8 cellular contexts compared by ENCODE assay signal in the genomic region with DNA sequence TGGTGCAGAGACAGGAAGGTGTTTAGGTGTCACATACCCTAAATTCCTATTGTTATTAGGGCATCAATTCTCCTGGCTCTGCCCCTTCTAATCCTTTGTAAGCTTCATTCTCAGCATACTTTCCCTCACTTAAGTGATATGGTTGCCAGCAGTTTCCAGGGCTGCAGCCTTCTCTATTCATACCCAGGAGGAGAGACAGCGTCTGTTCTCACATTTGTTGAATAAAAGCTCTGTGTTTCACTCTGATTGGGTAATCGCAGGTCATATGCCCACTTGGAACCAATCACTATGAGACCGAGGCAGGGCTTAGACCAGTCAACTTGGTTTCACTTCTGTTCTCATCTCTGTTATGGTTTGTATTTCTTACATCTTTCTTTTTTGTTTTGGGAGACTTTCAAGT.
DNase-seq lines count a peak whose midpoint lies in the region; ATAC-seq and TF ChIP-seq lines count a peak whose summit lies in the region.

No MANE protein-coding gene starts in this region.

- DNase-seq in COR-L47 (lab: John Stamatoyannopoulos, UW) (peak; percentile 61), HS-27A (ENCODE audit: low read depth) (peak; percentile 2), T-cell (peak in 14 of 34 experiments; percentile 1 to 42 (median 14)), fibroblast of the conjunctiva (ENCODE audit: low read depth) (peak; percentile 37), neural crest cell (ENCODE audit: low read depth, low spot score) (no peak), NCI-H146 treated with DMSO at 0.1 percent for 48 hours (lab: John Stamatoyannopoulos, UW; ENCODE audit: unreplicated experiment) (no peak)
- DNase-seq in activated CD8-positive, alpha-beta memory T cell treated with anti-CD3 and anti-CD28 coated beads, Interleukin-2, amount 50 U/mL, for 4 hours = no peak

- H3K27ac Mint-ChIP-seq in T-cell (no peak overlapping the region), neural crest cell (ENCODE audit: unreplicated experiment) (peak overlapping the region; percentile 76)

- ATAC-seq in GM19397 (IDR thresholded peaks at IDR 0.05; ENCODE audit: unreplicated experiment) = peak; percentile 94
- peak in 3 of 4 experiments; percentile 33 to 72 (median 71) for ATAC-seq in T-cell (replicated peaks in 1 of 4)

- H3K36me3 Mint-ChIP-seq in T-cell (peaks cover 16% of the 10 kb centered on the region), neural crest cell (ENCODE audit: low read depth) (no peaks in the 10 kb centered on the region)

- peaks cover 0 to 3% (median 0%) of the 10 kb centered on the region in 3 donors for H3K4me1 Mint-ChIP-seq in T-cell
- peaks cover 5% of the 10 kb centered on the region for H3K4me1 Mint-ChIP-seq in neural crest cell

- no peak for TF ChIP-seq CTCF in neural crest cell (conservative IDR thresholded peaks at IDR 0.05)

- CTCF ChIA-PET in T-cell (lab: Charles Lee) = interaction anchor here in 1 of 2 donors (0.5 kb wide), 1 partner anchor 58 kb away, joined by 8 read pairs; no protein-coding TSS in a partner anchor

- H3K27me3 Mint-ChIP-seq in T-cell (no peaks in the 10 kb centered on the region), neural crest cell (ENCODE audit: low read depth) (no peaks in the 10 kb centered on the region)

- POLR2A ChIA-PET in T-cell (lab: Charles Lee) = interaction anchor here in 1 of 2 donors (0.6 kb wide), 1 partner anchor 105 kb away, joined by 3 read pairs; no protein-coding TSS in a partner anchor

- H3K4me3 Mint-ChIP-seq in T-cell (peak overlapping the region in 2 of 3 donors; percentile 34 to 45), neural crest cell (peak overlapping the region; percentile 16)

- H3K9me3 Mint-ChIP-seq in T-cell = peaks cover 0 to 8% (median 0%) of the 10 kb centered on the region in 3 donors
- peaks cover 3% of the 10 kb centered on the region for H3K9me3 Mint-ChIP-seq in neural crest cell

Comparison
In these comparisons a context has a peak if more than half of its experiments do, and no peak if none do; other contexts are left out.
1. DNase-seq: peak in COR-L47 (single experiment), HS-27A (single experiment) and fibroblast of the conjunctiva (single experiment); none in neural crest cell (single experiment), activated CD8-positive, alpha-beta memory T cell treated with anti-CD3 and anti-CD28 coated beads, Interleukin-2, amount 50 U/mL, for 4 hours (single experiment) and NCI-H146 treated with DMSO at 0.1 percent for 48 hours (single experiment).